Comparison of ENCODE assay signal across 30 cellular contexts in the genomic region with DNA sequence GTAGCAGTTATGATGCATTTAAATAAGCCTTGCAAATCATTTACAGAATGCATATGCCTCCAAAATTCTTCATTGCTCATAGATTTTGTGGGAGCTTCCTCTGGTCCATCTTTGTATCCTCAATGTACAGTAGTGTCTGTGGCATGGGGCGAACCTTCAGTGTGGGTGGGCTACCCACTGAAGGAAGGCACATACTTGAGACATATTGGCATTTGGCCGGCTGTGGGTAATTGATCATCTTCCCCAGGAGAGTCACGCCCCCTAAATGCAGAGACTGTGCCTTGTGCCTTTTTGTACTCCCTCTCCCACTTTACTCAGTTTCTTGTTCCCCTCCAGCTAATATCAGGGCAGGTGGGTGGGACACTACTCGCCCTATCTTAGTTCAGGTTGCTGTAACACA.
"Had no signal": no experiment of that assay in that cellular context is flagged by ENCODE, and none has a peak within 500 bp of the region (broad histone marks: within the 10 kb centered on the region; RNA-seq: fewer than 3 reads in every experiment).

No MANE protein-coding gene starts in this region.

- H3K9me3 Mint-ChIP-seq: activated B cell treated with CpG ODN at 0.5 μM for 24 hours; activated CD8-positive, alpha-beta T cell treated with anti-CD3 and anti-CD28 coated beads for 36 hours; activated naive CD4-positive, alpha-beta T cell treated with anti-CD3 and anti-CD28 coated beads, Interleukin-2, amount 10 ng/mL, durations not matched to agents 7 days and 5 days; activated naive CD4-positive, alpha-beta T cell treated with anti-CD3 and anti-CD28 coated beads, Interleukin-2, amount 50 U/mL, for 72 hours; activated naive CD8-positive, alpha-beta T cell treated with anti-CD3 and anti-CD28 coated beads, Interleukin-2, amount 10 ng/mL, durations not matched to agents 7 days and 5 days; central memory CD8-positive, alpha-beta T cell; dendritic cell treated with granulocyte-macrophage colony-stimulating factor and Interleukin-4, amounts not matched to agents 40 ng/mL and 50 ng/mL, for 4 days; endodermal cell; T-helper 2 cell treated with Interferon-gamma antibody and Interleukin-4, amounts not matched to agents 5 μg/mL and 100 μg/mL, for 36 hours had no signal

- H3K27ac ChIP-seq: brain microvascular endothelial cell, coronary artery, esophagus muscularis mucosa, foreskin keratinocyte, gastrocnemius medialis, heart left ventricle, WERI-Rb-1 had no signal

- H3K27me3 Mint-ChIP-seq: activated B cell treated with CpG ODN at 0.5 μM for 24 hours; activated CD8-positive, alpha-beta T cell treated with anti-CD3 and anti-CD28 coated beads for 36 hours; activated naive CD4-positive, alpha-beta T cell treated with anti-CD3 and anti-CD28 coated beads, Interleukin-2, amount 10 ng/mL, durations not matched to agents 7 days and 5 days; activated naive CD8-positive, alpha-beta T cell treated with anti-CD3 and anti-CD28 coated beads, Interleukin-2, amount 10 ng/mL, durations not matched to agents 7 days and 5 days; central memory CD8-positive, alpha-beta T cell; T-helper 17 cell had no signal

- ATAC-seq: activated CD4-positive, CD25-positive, alpha-beta regulatory T cell treated with anti-CD3 and anti-CD28 coated beads, Interleukin-2, amount 50 U/mL, for 24 hours; activated CD8-positive, alpha-beta T cell treated with anti-CD3 and anti-CD28 coated beads for 36 hours; activated naive CD4-positive, alpha-beta T cell treated with anti-CD3 and anti-CD28 coated beads, Interleukin-2, amount 50 U/mL, for 72 hours; foreskin keratinocyte; gastrocnemius medialis; heart left ventricle; T-helper 17 cell had no signal

- H3K9me3 ChIP-seq: gastrocnemius medialis had no signal

- H3K4me3 Mint-ChIP-seq: activated B cell treated with CpG ODN at 0.5 μM for 24 hours; activated CD8-positive, alpha-beta T cell treated with anti-CD3 and anti-CD28 coated beads for 36 hours; activated naive CD4-positive, alpha-beta T cell treated with anti-CD3 and anti-CD28 coated beads, Interleukin-2, amount 10 ng/mL, durations not matched to agents 7 days and 5 days; activated naive CD8-positive, alpha-beta T cell treated with anti-CD3 and anti-CD28 coated beads, Interleukin-2, amount 10 ng/mL, durations not matched to agents 7 days and 5 days; central memory CD8-positive, alpha-beta T cell; dendritic cell treated with granulocyte-macrophage colony-stimulating factor and Interleukin-4, amounts not matched to agents 40 ng/mL and 50 ng/mL, for 4 days; endodermal cell; T-helper 17 cell; T-helper 2 cell treated with Interferon-gamma antibody and Interleukin-4, amounts not matched to agents 5 μg/mL and 100 μg/mL, for 36 hours had no signal

- H3K27ac Mint-ChIP-seq: activated B cell treated with CpG ODN at 0.5 μM for 24 hours; activated CD8-positive, alpha-beta T cell treated with anti-CD3 and anti-CD28 coated beads for 36 hours; activated naive CD4-positive, alpha-beta T cell treated with anti-CD3 and anti-CD28 coated beads, Interleukin-2, amount 10 ng/mL, durations not matched to agents 7 days and 5 days; activated naive CD4-positive, alpha-beta T cell treated with anti-CD3 and anti-CD28 coated beads, Interleukin-2, amount 50 U/mL, for 72 hours; activated naive CD8-positive, alpha-beta T cell treated with anti-CD3 and anti-CD28 coated beads, Interleukin-2, amount 10 ng/mL, durations not matched to agents 7 days and 5 days; dendritic cell treated with granulocyte-macrophage colony-stimulating factor and Interleukin-4, amounts not matched to agents 40 ng/mL and 50 ng/mL, for 4 days; endodermal cell; T-helper 17 cell; T-helper 2 cell treated with Interferon-gamma antibody and Interleukin-4, amounts not matched to agents 5 μg/mL and 100 μg/mL, for 36 hours had no signal

- H3K4me1 ChIP-seq: esophagus muscularis mucosa, foreskin keratinocyte, gastrocnemius medialis, heart left ventricle had no signal

- DNase-seq: activated B cell treated with CpG ODN at 0.5 μM for 24 hours; activated CD4-positive, alpha-beta T cell treated with anti-CD3 and anti-CD28 coated beads for 48 hours; activated CD4-positive, alpha-beta T cell treated with anti-CD3 and anti-CD28 coated beads, Interleukin-2, amount 50 U/mL, for 1 hour; activated CD4-positive, alpha-beta T cell treated with anti-CD3 and anti-CD28 coated beads, Interleukin-2, amount 50 U/mL, for 48 hours; activated CD8-positive, alpha-beta T cell treated with anti-CD3 and anti-CD28 coated beads for 36 hours; activated gamma-delta T cell; activated naive CD4-positive, alpha-beta T cell; activated naive CD4-positive, alpha-beta T cell treated with anti-CD3 and anti-CD28 coated beads, Interleukin-2, amount 10 ng/mL, durations not matched to agents 7 days and 5 days; activated naive CD8-positive, alpha-beta T cell treated with anti-CD3 and anti-CD28 coated beads, Interleukin-2, amount 10 ng/mL, durations not matched to agents 7 days and 5 days; activated T-cell treated with anti-CD3 and anti-CD28 coated beads, Interleukin-2, amount 50 U/mL, for 1 hour; activated T-cell treated with anti-CD3 and anti-CD28 coated beads, Interleukin-2, amount 50 U/mL, for 48 hours; brain microvascular endothelial cell; dorsolateral prefrontal cortex; effector memory CD4-positive, alpha-beta T cell; erythroblast; foreskin keratinocyte; gastrocnemius medialis; heart left ventricle; T-helper 1 cell; T-helper 17 cell; T1000; WERI-Rb-1 had no signal

- H3K4me1 Mint-ChIP-seq: activated B cell treated with CpG ODN at 0.5 μM for 24 hours; activated naive CD4-positive, alpha-beta T cell treated with anti-CD3 and anti-CD28 coated beads, Interleukin-2, amount 10 ng/mL, durations not matched to agents 7 days and 5 days; activated naive CD8-positive, alpha-beta T cell treated with anti-CD3 and anti-CD28 coated beads, Interleukin-2, amount 10 ng/mL, durations not matched to agents 7 days and 5 days; central memory CD8-positive, alpha-beta T cell; endodermal cell; T-helper 17 cell had no signal

- H3K36me3 Mint-ChIP-seq: activated naive CD4-positive, alpha-beta T cell treated with anti-CD3 and anti-CD28 coated beads, Interleukin-2, amount 10 ng/mL, durations not matched to agents 7 days and 5 days; activated naive CD4-positive, alpha-beta T cell treated with anti-CD3 and anti-CD28 coated beads, Interleukin-2, amount 50 U/mL, for 72 hours; activated naive CD8-positive, alpha-beta T cell treated with anti-CD3 and anti-CD28 coated beads, Interleukin-2, amount 10 ng/mL, durations not matched to agents 7 days and 5 days had no signal
